1 cellular context compared by ENCODE assay signal in the genomic region with DNA sequence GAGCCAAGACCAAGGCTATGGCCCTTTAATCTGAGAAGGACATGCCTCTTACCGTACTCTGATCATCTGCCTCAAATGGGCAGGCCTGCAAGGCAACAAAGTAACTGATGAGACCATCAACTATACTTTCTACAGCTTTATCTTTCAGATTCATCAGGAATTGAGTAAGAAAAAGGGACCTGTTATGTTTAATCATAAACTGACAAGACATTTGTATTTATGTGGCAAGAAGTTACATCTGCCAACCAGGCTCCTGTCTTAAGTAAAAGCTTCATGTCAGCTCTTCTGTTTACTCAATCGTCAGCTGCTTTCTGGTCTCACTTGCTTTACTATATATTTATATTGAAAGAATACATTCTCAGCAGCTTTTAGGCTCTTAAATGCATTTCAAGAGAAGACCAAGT.
A peak's percentile ranks its signal among the peaks of the same experiment; 100 is the strongest.
TF ChIP-seq lines count a peak whose summit lies in the region.

No MANE protein-coding gene starts in this region.

TF ChIP-seq in SK-N-SH, 30 proteins besides CTCF, POLR2A, EP300 and RAD21 (continued from another document):
- TF ChIP-seq, protein P1, sequence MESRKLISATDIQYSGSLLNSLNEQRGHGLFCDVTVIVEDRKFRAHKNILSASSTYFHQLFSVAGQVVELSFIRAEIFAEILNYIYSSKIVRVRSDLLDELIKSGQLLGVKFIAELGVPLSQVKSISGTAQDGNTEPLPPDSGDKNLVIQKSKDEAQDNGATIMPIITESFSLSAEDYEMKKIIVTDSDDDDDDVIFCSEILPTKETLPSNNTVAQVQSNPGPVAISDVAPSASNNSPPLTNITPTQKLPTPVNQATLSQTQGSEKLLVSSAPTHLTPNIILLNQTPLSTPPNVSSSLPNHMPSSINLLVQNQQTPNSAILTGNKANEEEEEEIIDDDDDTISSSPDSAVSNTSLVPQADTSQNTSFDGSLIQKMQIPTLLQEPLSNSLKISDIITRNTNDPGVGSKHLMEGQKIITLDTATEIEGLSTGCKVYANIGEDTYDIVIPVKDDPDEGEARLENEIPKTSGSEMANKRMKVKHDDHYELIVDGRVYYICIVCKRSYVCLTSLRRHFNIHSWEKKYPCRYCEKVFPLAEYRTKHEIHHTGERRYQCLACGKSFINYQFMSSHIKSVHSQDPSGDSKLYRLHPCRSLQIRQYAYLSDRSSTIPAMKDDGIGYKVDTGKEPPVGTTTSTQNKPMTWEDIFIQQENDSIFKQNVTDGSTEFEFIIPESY (IDR thresholded peaks at IDR 0.05; ENCODE audit: borderline replicate concordance, low read depth) = 0 out of 2 replicates have a peak, but pooled peaks have one; percentile 37
- TF ChIP-seq, protein P2, sequence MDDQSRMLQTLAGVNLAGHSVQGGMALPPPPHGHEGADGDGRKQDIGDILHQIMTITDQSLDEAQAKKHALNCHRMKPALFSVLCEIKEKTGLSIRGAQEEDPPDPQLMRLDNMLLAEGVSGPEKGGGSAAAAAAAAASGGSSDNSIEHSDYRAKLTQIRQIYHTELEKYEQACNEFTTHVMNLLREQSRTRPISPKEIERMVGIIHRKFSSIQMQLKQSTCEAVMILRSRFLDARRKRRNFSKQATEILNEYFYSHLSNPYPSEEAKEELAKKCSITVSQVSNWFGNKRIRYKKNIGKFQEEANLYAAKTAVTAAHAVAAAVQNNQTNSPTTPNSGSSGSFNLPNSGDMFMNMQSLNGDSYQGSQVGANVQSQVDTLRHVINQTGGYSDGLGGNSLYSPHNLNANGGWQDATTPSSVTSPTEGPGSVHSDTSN (IDR thresholded peaks at IDR 0.05) = peak; percentile 97
- TF ChIP-seq, protein P3, sequence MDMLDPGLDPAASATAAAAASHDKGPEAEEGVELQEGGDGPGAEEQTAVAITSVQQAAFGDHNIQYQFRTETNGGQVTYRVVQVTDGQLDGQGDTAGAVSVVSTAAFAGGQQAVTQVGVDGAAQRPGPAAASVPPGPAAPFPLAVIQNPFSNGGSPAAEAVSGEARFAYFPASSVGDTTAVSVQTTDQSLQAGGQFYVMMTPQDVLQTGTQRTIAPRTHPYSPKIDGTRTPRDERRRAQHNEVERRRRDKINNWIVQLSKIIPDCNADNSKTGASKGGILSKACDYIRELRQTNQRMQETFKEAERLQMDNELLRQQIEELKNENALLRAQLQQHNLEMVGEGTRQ (IDR thresholded peaks at IDR 0.05; ENCODE audit: borderline replicate concordance, low read depth, low read length) = no peak
- TF ChIP-seq SIN3A (IDR thresholded peaks at IDR 0.05; ENCODE audit: borderline replicate concordance, low read depth, low read length) = peak; percentile 72; the same call in 1 of the 2 replicates
- TF ChIP-seq RFX5 (IDR thresholded peaks at IDR 0.05; ENCODE audit: low read length) = no peak
- TF ChIP-seq, protein P4, sequence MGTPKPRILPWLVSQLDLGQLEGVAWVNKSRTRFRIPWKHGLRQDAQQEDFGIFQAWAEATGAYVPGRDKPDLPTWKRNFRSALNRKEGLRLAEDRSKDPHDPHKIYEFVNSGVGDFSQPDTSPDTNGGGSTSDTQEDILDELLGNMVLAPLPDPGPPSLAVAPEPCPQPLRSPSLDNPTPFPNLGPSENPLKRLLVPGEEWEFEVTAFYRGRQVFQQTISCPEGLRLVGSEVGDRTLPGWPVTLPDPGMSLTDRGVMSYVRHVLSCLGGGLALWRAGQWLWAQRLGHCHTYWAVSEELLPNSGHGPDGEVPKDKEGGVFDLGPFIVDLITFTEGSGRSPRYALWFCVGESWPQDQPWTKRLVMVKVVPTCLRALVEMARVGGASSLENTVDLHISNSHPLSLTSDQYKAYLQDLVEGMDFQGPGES (IDR thresholded peaks at IDR 0.05; ENCODE audit: low read depth, low read length) = no peak
- peak; percentile 26; the same call in 1 of the 2 replicates for TF ChIP-seq SMC3 (IDR thresholded peaks at IDR 0.05; ENCODE audit: low read depth, low read length)
- TF ChIP-seq POLR2AphosphoS5 (IDR thresholded peaks at IDR 0.05; ENCODE audit: low read depth, low read length) = peak; percentile 88
- peak; percentile 26; the same call in 1 of the 2 replicates for TF ChIP-seq RXRA (IDR thresholded peaks at IDR 0.05; ENCODE audit: borderline replicate concordance, low read depth)
- no peak for TF ChIP-seq NRF1 (IDR thresholded peaks at IDR 0.05; ENCODE audit: low read depth, low read length)
- TF ChIP-seq TAF1 (IDR thresholded peaks at IDR 0.05; ENCODE audit: borderline replicate concordance, low read depth, low read length) = no peak
- TF ChIP-seq JUND (IDR thresholded peaks at IDR 0.05) = peak; percentile 92
- TF ChIP-seq RCOR1 (IDR thresholded peaks at IDR 0.05; ENCODE audit: low read length) = peak; percentile 75
- TF ChIP-seq EZH2phosphoT487 (IDR thresholded peaks at IDR 0.05; ENCODE audit: borderline replicate concordance, low read depth) = no peak
- no peak for TF ChIP-seq FOXJ3 (CRISPR knock-in tag; IDR thresholded peaks at IDR 0.05)
